1 cellular context compared by ENCODE assay signal in the genomic region with DNA sequence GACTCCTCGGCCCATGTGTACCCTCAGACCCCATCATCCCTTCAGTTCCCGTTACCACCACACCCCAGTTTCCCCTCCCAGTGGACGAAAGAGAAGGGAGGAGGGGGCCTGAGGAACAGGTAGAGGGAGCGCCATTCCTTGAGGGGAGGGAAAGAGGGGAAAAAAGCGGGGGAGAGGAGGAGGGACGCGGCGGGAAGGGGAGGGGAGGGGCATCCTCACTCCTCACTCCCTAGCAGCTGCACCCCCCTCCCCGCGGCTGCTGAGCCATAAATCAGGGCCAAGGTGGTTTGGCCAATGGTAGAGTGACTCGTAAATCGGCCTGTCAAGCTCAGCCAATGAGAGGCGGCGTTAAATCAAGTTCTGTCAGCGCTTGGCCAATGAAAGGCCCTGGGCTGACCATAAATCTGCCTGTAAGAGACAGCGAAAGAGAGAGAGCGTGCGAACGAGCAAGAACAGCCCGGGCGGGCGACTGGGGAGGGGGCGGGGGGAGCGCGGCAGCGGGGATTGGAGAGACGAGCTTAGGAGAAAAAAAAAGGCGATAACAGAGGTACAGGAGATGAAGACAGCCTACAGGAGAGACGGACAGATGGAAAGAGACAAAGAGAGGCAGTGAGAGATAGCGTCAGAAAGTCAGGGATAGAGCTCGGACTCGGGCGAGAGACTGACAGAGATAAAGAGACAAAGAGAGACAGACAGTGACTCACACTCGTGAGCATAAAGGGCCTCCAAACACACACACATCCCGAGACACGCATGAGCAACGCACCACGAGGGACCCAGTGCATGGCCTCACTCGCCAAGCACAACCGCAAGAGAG.
TF ChIP-seq lines count a peak whose summit lies in the region.

No MANE protein-coding gene starts in this region.

TF ChIP-seq in K562, 482 proteins besides CTCF, POLR2A, EP300 and RAD21 (continued from another document and continues in another):
- TF ChIP-seq, protein P1, sequence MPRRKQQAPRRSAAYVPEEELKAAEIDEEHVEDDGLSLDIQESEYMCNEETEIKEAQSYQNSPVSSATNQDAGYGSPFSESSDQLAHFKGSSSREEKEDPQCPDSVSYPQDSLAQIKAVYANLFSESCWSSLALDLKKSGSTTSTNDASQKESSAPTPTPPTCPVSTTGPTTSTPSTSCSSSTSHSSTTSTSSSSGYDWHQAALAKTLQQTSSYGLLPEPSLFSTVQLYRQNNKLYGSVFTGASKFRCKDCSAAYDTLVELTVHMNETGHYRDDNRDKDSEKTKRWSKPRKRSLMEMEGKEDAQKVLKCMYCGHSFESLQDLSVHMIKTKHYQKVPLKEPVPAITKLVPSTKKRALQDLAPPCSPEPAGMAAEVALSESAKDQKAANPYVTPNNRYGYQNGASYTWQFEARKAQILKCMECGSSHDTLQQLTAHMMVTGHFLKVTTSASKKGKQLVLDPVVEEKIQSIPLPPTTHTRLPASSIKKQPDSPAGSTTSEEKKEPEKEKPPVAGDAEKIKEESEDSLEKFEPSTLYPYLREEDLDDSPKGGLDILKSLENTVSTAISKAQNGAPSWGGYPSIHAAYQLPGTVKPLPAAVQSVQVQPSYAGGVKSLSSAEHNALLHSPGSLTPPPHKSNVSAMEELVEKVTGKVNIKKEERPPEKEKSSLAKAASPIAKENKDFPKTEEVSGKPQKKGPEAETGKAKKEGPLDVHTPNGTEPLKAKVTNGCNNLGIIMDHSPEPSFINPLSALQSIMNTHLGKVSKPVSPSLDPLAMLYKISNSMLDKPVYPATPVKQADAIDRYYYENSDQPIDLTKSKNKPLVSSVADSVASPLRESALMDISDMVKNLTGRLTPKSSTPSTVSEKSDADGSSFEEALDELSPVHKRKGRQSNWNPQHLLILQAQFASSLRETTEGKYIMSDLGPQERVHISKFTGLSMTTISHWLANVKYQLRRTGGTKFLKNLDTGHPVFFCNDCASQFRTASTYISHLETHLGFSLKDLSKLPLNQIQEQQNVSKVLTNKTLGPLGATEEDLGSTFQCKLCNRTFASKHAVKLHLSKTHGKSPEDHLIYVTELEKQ (CRISPR knock-in tag; IDR thresholded peaks at IDR 0.05) = no peak
- TF ChIP-seq TAF15 (IDR thresholded peaks at IDR 0.05; ENCODE audit: low read depth, low read length) (no peak), FOXK1 (CRISPR knock-in tag; IDR thresholded peaks at IDR 0.05; ENCODE audit: borderline replicate concordance) (no peak), MECOM (CRISPR knock-in tag; IDR thresholded peaks at IDR 0.05) (0 out of 2 replicates have a peak, but pooled peaks have one; percentile 32), GATAD2A (IDR thresholded peaks at IDR 0.05) (peak; percentile 67; the same call in 1 of the 2 replicates), DDX20 (tag; IDR thresholded peaks at IDR 0.05; ENCODE audit: low read depth) (no peak), HEY1 (CRISPR knock-in tag; IDR thresholded peaks at IDR 0.05; ENCODE audit: borderline replicate concordance) (no peak), L3MBTL2 (IDR thresholded peaks at IDR 0.05) (peak; percentile 92), ATF1 (CRISPR knock-in tag; IDR thresholded peaks at IDR 0.05) (no peak), ATF1 (tag; IDR thresholded peaks at IDR 0.05) (peak; percentile 95), STAT5A (IDR thresholded peaks at IDR 0.05; ENCODE audit: borderline replicate concordance, low read length) (peak; percentile 58; the same call in 1 of the 2 replicates), ZNF408 (CRISPR knock-in tag; IDR thresholded peaks at IDR 0.05; ENCODE audit: low read depth) (no peak), ZNF121 (CRISPR knock-in tag; conservative IDR thresholded peaks at IDR 0.05) (no peak), MED1 (CRISPR knock-in tag; IDR thresholded peaks at IDR 0.05; ENCODE audit: borderline replicate concordance) (no peak), FOXJ3 (CRISPR knock-in tag; IDR thresholded peaks at IDR 0.05) (no peak), SRSF7 (optimal IDR thresholded peaks at IDR 0.05; ENCODE audit: low read depth, low read length) (no peak), CEBPG (CRISPR knock-in tag; IDR thresholded peaks at IDR 0.05) (no peak), CEBPG (tag; conservative IDR thresholded peaks at IDR 0.05 in 1 of 2, IDR thresholded peaks at IDR 0.05 in 1 of 2) (no peak), ZBTB17 (CRISPR knock-in tag; IDR thresholded peaks at IDR 0.05) (no peak), CAMTA2 (CRISPR knock-in tag; conservative IDR thresholded peaks at IDR 0.05) (no peak), ZNF174 (CRISPR knock-in tag; IDR thresholded peaks at IDR 0.05) (no peak), HLTF (IDR thresholded peaks at IDR 0.05) (peak; percentile 82), SP2 (IDR thresholded peaks at IDR 0.05; ENCODE audit: extremely low read depth, low read depth, low read length, poor library complexity, severe bottlenecking) (peak; percentile 64), SRSF3 (IDR thresholded peaks at IDR 0.05; ENCODE audit: insufficient read depth, low read length) (no peak), RBM34 (IDR thresholded peaks at IDR 0.05; ENCODE audit: borderline replicate concordance, insufficient read depth, low read length) (no peak), SMAD2 (IDR thresholded peaks at IDR 0.05; ENCODE audit: low read depth, low read length) (no peak), KLF1 (tag; IDR thresholded peaks at IDR 0.05) (no peak), CHD2 (IDR thresholded peaks at IDR 0.05; ENCODE audit: low read depth, low read length) (peak; percentile 89), RBM17 (IDR thresholded peaks at IDR 0.05; ENCODE audit: borderline replicate concordance, low read depth, low read length) (no peak), ZEB2 (IDR thresholded peaks at IDR 0.05) (peak; percentile 79), BDP1 (IDR thresholded peaks at IDR 0.05; ENCODE audit: insufficient read depth, insufficient read length) (no peak), YY1 (IDR thresholded peaks at IDR 0.05; ENCODE audit: borderline replicate concordance in 1 of 3, control insufficient read depth in 1 of 3, extremely low read depth in 1 of 3, insufficient read depth in 3 of 3, insufficient read length in 1 of 3, insufficient replicate concordance in 2 of 3, low read depth in 1 of 3, low read length in 2 of 3) (peak in 1 of 3 experiments; percentile 4), ZNF165 (CRISPR knock-in tag; IDR thresholded peaks at IDR 0.05; ENCODE audit: borderline replicate concordance) (no peak), NCOA6 (IDR thresholded peaks at IDR 0.05) (no peak)
- TF ChIP-seq, protein P2, sequence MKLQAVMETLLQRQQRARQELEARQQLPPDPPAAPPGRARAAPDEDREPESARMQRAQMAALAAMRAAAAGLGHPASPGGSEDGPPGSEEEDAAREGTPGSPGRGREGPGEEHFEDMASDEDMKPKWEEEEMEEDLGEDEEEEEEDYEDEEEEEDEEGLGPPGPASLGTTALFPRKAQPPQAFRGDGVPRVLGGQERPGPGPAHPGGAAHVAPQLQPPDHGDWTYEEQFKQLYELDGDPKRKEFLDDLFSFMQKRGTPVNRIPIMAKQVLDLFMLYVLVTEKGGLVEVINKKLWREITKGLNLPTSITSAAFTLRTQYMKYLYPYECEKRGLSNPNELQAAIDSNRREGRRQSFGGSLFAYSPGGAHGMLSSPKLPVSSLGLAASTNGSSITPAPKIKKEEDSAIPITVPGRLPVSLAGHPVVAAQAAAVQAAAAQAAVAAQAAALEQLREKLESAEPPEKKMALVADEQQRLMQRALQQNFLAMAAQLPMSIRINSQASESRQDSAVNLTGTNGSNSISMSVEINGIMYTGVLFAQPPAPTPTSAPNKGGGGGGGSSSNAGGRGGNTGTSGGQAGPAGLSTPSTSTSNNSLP (IDR thresholded peaks at IDR 0.05; ENCODE audit: borderline replicate concordance, low read depth, low read length) = no peak
- TF ChIP-seq, protein P3, sequence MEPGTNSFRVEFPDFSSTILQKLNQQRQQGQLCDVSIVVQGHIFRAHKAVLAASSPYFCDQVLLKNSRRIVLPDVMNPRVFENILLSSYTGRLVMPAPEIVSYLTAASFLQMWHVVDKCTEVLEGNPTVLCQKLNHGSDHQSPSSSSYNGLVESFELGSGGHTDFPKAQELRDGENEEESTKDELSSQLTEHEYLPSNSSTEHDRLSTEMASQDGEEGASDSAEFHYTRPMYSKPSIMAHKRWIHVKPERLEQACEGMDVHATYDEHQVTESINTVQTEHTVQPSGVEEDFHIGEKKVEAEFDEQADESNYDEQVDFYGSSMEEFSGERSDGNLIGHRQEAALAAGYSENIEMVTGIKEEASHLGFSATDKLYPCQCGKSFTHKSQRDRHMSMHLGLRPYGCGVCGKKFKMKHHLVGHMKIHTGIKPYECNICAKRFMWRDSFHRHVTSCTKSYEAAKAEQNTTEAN (CRISPR knock-in tag; IDR thresholded peaks at IDR 0.05) = peak; percentile 87; the same call in 1 of the 2 replicates
- TF ChIP-seq, protein P4, sequence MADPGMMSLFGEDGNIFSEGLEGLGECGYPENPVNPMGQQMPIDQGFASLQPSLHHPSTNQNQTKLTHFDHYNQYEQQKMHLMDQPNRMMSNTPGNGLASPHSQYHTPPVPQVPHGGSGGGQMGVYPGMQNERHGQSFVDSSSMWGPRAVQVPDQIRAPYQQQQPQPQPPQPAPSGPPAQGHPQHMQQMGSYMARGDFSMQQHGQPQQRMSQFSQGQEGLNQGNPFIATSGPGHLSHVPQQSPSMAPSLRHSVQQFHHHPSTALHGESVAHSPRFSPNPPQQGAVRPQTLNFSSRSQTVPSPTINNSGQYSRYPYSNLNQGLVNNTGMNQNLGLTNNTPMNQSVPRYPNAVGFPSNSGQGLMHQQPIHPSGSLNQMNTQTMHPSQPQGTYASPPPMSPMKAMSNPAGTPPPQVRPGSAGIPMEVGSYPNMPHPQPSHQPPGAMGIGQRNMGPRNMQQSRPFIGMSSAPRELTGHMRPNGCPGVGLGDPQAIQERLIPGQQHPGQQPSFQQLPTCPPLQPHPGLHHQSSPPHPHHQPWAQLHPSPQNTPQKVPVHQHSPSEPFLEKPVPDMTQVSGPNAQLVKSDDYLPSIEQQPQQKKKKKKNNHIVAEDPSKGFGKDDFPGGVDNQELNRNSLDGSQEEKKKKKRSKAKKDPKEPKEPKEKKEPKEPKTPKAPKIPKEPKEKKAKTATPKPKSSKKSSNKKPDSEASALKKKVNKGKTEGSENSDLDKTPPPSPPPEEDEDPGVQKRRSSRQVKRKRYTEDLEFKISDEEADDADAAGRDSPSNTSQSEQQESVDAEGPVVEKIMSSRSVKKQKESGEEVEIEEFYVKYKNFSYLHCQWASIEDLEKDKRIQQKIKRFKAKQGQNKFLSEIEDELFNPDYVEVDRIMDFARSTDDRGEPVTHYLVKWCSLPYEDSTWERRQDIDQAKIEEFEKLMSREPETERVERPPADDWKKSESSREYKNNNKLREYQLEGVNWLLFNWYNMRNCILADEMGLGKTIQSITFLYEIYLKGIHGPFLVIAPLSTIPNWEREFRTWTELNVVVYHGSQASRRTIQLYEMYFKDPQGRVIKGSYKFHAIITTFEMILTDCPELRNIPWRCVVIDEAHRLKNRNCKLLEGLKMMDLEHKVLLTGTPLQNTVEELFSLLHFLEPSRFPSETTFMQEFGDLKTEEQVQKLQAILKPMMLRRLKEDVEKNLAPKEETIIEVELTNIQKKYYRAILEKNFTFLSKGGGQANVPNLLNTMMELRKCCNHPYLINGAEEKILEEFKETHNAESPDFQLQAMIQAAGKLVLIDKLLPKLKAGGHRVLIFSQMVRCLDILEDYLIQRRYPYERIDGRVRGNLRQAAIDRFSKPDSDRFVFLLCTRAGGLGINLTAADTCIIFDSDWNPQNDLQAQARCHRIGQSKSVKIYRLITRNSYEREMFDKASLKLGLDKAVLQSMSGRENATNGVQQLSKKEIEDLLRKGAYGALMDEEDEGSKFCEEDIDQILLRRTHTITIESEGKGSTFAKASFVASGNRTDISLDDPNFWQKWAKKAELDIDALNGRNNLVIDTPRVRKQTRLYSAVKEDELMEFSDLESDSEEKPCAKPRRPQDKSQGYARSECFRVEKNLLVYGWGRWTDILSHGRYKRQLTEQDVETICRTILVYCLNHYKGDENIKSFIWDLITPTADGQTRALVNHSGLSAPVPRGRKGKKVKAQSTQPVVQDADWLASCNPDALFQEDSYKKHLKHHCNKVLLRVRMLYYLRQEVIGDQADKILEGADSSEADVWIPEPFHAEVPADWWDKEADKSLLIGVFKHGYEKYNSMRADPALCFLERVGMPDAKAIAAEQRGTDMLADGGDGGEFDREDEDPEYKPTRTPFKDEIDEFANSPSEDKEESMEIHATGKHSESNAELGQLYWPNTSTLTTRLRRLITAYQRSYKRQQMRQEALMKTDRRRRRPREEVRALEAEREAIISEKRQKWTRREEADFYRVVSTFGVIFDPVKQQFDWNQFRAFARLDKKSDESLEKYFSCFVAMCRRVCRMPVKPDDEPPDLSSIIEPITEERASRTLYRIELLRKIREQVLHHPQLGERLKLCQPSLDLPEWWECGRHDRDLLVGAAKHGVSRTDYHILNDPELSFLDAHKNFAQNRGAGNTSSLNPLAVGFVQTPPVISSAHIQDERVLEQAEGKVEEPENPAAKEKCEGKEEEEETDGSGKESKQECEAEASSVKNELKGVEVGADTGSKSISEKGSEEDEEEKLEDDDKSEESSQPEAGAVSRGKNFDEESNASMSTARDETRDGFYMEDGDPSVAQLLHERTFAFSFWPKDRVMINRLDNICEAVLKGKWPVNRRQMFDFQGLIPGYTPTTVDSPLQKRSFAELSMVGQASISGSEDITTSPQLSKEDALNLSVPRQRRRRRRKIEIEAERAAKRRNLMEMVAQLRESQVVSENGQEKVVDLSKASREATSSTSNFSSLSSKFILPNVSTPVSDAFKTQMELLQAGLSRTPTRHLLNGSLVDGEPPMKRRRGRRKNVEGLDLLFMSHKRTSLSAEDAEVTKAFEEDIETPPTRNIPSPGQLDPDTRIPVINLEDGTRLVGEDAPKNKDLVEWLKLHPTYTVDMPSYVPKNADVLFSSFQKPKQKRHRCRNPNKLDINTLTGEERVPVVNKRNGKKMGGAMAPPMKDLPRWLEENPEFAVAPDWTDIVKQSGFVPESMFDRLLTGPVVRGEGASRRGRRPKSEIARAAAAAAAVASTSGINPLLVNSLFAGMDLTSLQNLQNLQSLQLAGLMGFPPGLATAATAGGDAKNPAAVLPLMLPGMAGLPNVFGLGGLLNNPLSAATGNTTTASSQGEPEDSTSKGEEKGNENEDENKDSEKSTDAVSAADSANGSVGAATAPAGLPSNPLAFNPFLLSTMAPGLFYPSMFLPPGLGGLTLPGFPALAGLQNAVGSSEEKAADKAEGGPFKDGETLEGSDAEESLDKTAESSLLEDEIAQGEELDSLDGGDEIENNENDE (IDR thresholded peaks at IDR 0.05; ENCODE audit: low read depth, low read length) = no peak
- TF ChIP-seq, protein P5, sequence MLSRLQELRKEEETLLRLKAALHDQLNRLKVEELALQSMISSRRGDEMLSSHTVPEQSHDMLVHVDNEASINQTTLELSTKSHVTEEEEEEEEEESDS (CRISPR knock-in tag; IDR thresholded peaks at IDR 0.05) = no peak
- TF ChIP-seq, protein P6, sequence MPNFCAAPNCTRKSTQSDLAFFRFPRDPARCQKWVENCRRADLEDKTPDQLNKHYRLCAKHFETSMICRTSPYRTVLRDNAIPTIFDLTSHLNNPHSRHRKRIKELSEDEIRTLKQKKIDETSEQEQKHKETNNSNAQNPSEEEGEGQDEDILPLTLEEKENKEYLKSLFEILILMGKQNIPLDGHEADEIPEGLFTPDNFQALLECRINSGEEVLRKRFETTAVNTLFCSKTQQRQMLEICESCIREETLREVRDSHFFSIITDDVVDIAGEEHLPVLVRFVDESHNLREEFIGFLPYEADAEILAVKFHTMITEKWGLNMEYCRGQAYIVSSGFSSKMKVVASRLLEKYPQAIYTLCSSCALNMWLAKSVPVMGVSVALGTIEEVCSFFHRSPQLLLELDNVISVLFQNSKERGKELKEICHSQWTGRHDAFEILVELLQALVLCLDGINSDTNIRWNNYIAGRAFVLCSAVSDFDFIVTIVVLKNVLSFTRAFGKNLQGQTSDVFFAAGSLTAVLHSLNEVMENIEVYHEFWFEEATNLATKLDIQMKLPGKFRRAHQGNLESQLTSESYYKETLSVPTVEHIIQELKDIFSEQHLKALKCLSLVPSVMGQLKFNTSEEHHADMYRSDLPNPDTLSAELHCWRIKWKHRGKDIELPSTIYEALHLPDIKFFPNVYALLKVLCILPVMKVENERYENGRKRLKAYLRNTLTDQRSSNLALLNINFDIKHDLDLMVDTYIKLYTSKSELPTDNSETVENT (CRISPR knock-in tag; IDR thresholded peaks at IDR 0.05) = no peak
